Comparison of ENCODE assay signal across 8 cellular contexts in the genomic region with DNA sequence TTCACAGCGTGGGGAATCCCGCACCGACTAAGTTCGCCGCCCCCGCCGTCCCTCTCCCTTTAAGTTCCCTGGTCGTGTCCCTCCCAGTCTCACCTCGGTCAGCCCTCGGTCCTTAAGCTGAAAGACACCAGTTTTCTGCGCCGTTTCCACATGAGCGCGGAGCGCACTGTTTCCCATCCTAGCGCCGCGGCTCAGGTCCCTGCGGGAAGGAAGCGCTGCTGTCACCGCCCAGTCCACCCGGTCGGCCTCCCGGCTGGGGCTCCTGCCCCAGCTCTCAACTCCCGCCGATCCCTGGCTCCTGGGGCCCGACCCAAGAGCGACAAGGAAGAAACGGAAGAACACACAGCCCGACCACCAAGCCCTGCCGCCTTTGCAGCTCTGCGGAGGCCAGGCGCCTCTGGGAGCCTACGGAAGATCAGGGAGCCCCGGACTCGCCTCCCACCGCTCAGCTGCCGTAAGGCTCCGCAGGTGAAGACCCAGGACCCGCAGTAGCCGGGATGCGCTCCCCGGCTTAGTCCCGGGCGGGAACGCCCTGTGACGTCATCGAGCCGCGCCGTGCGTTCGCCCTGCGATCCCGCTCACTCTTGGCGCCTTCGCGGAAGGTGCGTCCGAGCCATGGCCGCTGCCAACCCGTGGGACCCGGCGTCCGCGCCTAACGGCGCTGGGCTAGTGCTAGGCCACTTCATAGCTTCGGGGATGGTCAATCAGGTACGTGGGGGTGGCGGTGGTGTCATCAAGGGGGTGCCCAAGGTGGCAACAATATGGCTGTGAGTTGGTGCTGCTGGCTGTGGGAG.
A peak's percentile ranks its signal among the peaks of the same experiment; 100 is the strongest.
DNase-seq lines count a peak whose midpoint lies in the region; ATAC-seq and TF ChIP-seq lines count a peak whose summit lies in the region.

HAUS2 (plus strand) TSS at position 581 of the 794 bp plus-strand sequence; CDS start at position 616, 35 bp downstream.
LRRC57 (minus strand) TSS at position 536 of the 794 bp plus-strand sequence; CDS start at position 177, 359 bp downstream.

- H3K4me3 Mint-ChIP-seq in nephron progenitor cell: peak within 1 kb of the TSS; percentile 94
- H3K4me3 Mint-ChIP-seq in stimulated activated naive CD8-positive, alpha-beta T cell treated with anti-CD3 and anti-CD28 coated beads, Interleukin-15, Interleukin-2, amounts not matched to agents 100 ng/mL and 50 ng/mL, for 24 hours: peak within 1 kb of the TSS; percentile 100

- H3K27me3 ChIP-seq in DND-41 (ENCODE audit: insufficient read depth, low read length, poor library complexity) (no peaks in the 10 kb centered on the region), RWPE2 (ENCODE audit: insufficient read depth, poor library complexity, severe bottlenecking) (no peaks in the 10 kb centered on the region)

- H3K9me3 Mint-ChIP-seq in nephron progenitor cell: no peaks in the 10 kb centered on the region
- H3K9me3 Mint-ChIP-seq in stimulated activated naive CD8-positive, alpha-beta T cell treated with anti-CD3 and anti-CD28 coated beads, Interleukin-15, Interleukin-2, amounts not matched to agents 100 ng/mL and 50 ng/mL, for 24 hours: no peaks in the 10 kb centered on the region

- H3K36me3 Mint-ChIP-seq in nephron progenitor cell (ENCODE audit: low read depth): peaks cover 9% of the 10 kb centered on the region
- peaks cover 34% of the 10 kb centered on the region for H3K36me3 Mint-ChIP-seq in stimulated activated naive CD8-positive, alpha-beta T cell treated with anti-CD3 and anti-CD28 coated beads, Interleukin-15, Interleukin-2, amounts not matched to agents 100 ng/mL and 50 ng/mL, for 24 hours (ENCODE audit: low read depth)

- TF ChIP-seq CTCF in DND-41 (IDR thresholded peaks at IDR 0.05; ENCODE audit: borderline replicate concordance, extremely low read depth, low read length, poor library complexity, severe bottlenecking): no peak
- no peak for TF ChIP-seq CTCF in RWPE2 (IDR thresholded peaks at IDR 0.05; ENCODE audit: poor library complexity, severe bottlenecking)
- TF ChIP-seq CTCF in nephron progenitor cell (IDR thresholded peaks at IDR 0.05): no peak

- H3K27ac ChIP-seq in DND-41 (ENCODE audit: low read length): peak within 1 kb of the TSS; percentile 97
- peak within 1 kb of the TSS; percentile 96 for H3K27ac ChIP-seq in KOPT-K1 (ENCODE audit: low read depth, low read length, poor library complexity, severe bottlenecking)
- peak within 1 kb of the TSS; percentile 41 for H3K27ac ChIP-seq in RWPE2 (ENCODE audit: poor library complexity, severe bottlenecking)

- H3K4me1 Mint-ChIP-seq in nephron progenitor cell: peaks cover 32% of the 10 kb centered on the region
- peaks cover 56% of the 10 kb centered on the region for H3K4me1 Mint-ChIP-seq in stimulated activated naive CD8-positive, alpha-beta T cell treated with anti-CD3 and anti-CD28 coated beads, Interleukin-15, Interleukin-2, amounts not matched to agents 100 ng/mL and 50 ng/mL, for 24 hours (ENCODE audit: low read depth)

- peak within 1 kb of the TSS; percentile 86 for H3K9ac ChIP-seq in DND-41 (ENCODE audit: low read depth, low read length)

- peaks cover 2% of the 10 kb centered on the region for H3K27me3 Mint-ChIP-seq in nephron progenitor cell (ENCODE audit: low read depth, poor library complexity)
- H3K27me3 Mint-ChIP-seq in stimulated activated naive CD8-positive, alpha-beta T cell treated with anti-CD3 and anti-CD28 coated beads, Interleukin-15, Interleukin-2, amounts not matched to agents 100 ng/mL and 50 ng/mL, for 24 hours: no peaks in the 10 kb centered on the region

- peaks cover 65% of the 10 kb centered on the region for H3K79me2 ChIP-seq in DND-41 (ENCODE audit: insufficient read depth, low read length)

- H2AFZ ChIP-seq in DND-41 (ENCODE audit: low read depth, low read length): peak within 1 kb of the TSS; percentile 99

- H3K9me3 ChIP-seq in DND-41 (ENCODE audit: insufficient read depth, low read length, severe bottlenecking) (no peaks in the 10 kb centered on the region), KOPT-K1 (ENCODE audit: insufficient read depth, low read length, poor library complexity, severe bottlenecking) (no peaks in the 10 kb centered on the region), RWPE2 (ENCODE audit: severe bottlenecking) (no peaks in the 10 kb centered on the region)

- peaks cover 4% of the 10 kb centered on the region; the same call in 1 of the 2 replicates for H4K20me1 ChIP-seq in DND-41 (ENCODE audit: insufficient read depth, low read length)

- H3K4me2 ChIP-seq in DND-41 (ENCODE audit: insufficient read depth, low read length): peak within 1 kb of the TSS; percentile 89

- peak; percentile 83 for DNase-seq in DND-41
- peak; percentile 95 for DNase-seq in RWPE2 (ENCODE audit: low spot score)
- DNase-seq in activated effector memory CD4-positive, alpha-beta T cell treated with Interleukin-2 at 50 U/mL for 16 hours: peak; percentile 79
- DNase-seq in fibroblast of the conjunctiva (ENCODE audit: low read depth): peak; percentile 50
- peak; percentile 95 for DNase-seq in nephron progenitor cell

- H3K36me3 ChIP-seq in DND-41 (ENCODE audit: insufficient read depth, low read length) (peaks cover 27% of the 10 kb centered on the region), KOPT-K1 (ENCODE audit: insufficient read depth, low read length) (peaks cover 35% of the 10 kb centered on the region), RWPE2 (ENCODE audit: low read depth) (peaks cover 53% of the 10 kb centered on the region)

- H3K4me3 ChIP-seq in DND-41 (ENCODE audit: low read depth in 1 of 2, low read length in 2 of 2) (peak within 1 kb of the TSS; percentile 88 to 99), RWPE2 (ENCODE audit: severe bottlenecking) (peak within 1 kb of the TSS; percentile 95)

- peak within 1 kb of the TSS; percentile 96 for H3K27ac Mint-ChIP-seq in nephron progenitor cell
- H3K27ac Mint-ChIP-seq in stimulated activated naive CD8-positive, alpha-beta T cell treated with anti-CD3 and anti-CD28 coated beads, Interleukin-15, Interleukin-2, amounts not matched to agents 100 ng/mL and 50 ng/mL, for 24 hours: peak within 1 kb of the TSS; percentile 99

- H3K4me1 ChIP-seq in DND-41 (ENCODE audit: insufficient read depth, low read length) (peaks cover 48% of the 10 kb centered on the region), RWPE2 (ENCODE audit: insufficient read depth, poor library complexity, severe bottlenecking) (peaks cover 11% of the 10 kb centered on the region)

- ATAC-seq in DND-41 (ENCODE audit: insufficient read depth, low read depth): peak; percentile 85
- peak; percentile 65 for ATAC-seq in GM21737 (IDR thresholded peaks at IDR 0.05; ENCODE audit: unreplicated experiment)
- peak; percentile 87 for ATAC-seq in RWPE2 (ENCODE audit: low read depth)

Comparison
In these comparisons a context has a peak if more than half of its experiments do, and no peak if none do; other contexts are left out.
1. Peak in every context shown above with its lines: DNase-seq, ATAC-seq, H3K4me3 ChIP-seq and H3K27ac ChIP-seq.
2. H3K27ac ChIP-seq: peak in every context shown above with its lines; median percentile 97 in DND-41; 96 in KOPT-K1; 41 in RWPE2.